Comparison of ENCODE assay signal across 1 cellular context in the genomic region with DNA sequence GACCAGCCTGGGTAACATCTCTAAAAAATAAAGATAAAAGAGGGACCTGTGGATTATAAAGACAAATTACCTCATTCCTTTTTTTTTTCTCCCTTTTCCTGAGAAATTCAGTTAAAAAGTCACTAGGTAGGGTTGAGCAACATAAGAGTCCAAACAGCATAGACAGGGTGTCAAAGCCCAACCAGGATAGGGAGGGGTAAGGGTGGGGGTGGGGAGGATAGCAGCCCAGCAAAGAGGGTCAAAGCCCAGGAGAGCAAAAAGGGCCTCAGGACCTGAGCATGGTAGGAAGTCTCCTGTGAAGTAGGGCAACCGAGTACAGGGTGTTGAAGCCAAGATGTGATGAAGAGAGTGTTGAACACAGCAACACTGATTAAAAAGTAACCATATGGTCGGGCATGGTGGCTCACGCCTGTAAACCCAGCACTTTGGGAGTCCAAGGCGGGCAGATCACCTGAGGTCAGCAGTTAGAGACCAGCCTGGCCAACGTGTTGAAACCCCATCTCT.
TF ChIP-seq lines count a peak whose summit lies in the region.

No MANE protein-coding gene starts in this region.

TF ChIP-seq in HEK293, 187 proteins besides CTCF, POLR2A, EP300 and RAD21 (continued from another document):
- TF ChIP-seq ZNF449 (tag by site-specific recombination; IDR thresholded peaks at IDR 0.05) (peak; percentile 64), ZNF777 (tag by site-specific recombination; IDR thresholded peaks at IDR 0.05; ENCODE audit: borderline replicate concordance) (no peak), ZNF112 (tag by site-specific recombination; IDR thresholded peaks at IDR 0.05) (no peak), SETDB1 (IDR thresholded peaks at IDR 0.05; ENCODE audit: insufficient read length, low read length) (no peak), GLIS1 (tag by site-specific recombination; IDR thresholded peaks at IDR 0.05) (no peak), ZFP41 (tag by site-specific recombination; IDR thresholded peaks at IDR 0.05; ENCODE audit: borderline replicate concordance) (no peak), ZNF623 (tag by site-specific recombination; IDR thresholded peaks at IDR 0.05) (no peak)
TF ChIP-seq in HEK293: peak in this region for 1.
